1 cellular context compared by ENCODE assay signal in the genomic region with DNA sequence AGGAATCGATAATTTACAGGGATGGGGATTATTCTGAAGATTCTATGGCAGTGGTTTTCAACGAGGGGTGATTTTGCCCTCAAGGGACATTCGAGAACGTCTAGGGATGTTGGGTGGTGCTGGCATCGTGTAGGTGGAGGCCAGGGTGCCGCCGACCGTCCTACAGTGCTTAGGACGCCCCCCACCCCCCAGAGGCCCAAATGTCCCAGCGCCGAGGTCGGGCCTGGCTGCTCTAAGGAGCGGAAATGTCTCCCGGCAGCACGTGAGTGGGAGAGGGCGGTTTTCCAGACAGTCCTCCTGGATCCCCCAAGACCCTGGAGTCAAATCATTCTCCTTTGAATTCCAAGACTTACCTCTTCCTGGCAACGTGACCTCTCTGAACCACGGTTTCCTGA.
TF ChIP-seq lines count a peak whose summit lies in the region.

No MANE protein-coding gene starts in this region.

TF ChIP-seq in IMR-90, 13 proteins besides CTCF, POLR2A, EP300 and RAD21 (continued from another document):
- no peak for TF ChIP-seq SMC3 (IDR thresholded peaks at IDR 0.05; ENCODE audit: low read depth, low read length)
- TF ChIP-seq RFX5 (IDR thresholded peaks at IDR 0.05; ENCODE audit: low read depth, low read length): no peak
- no peak for TF ChIP-seq CEBPB (IDR thresholded peaks at IDR 0.05; ENCODE audit: low read depth, low read length)
- TF ChIP-seq MXI1 (IDR thresholded peaks at IDR 0.05; ENCODE audit: borderline replicate concordance, low read depth, low read length): no peak
- TF ChIP-seq FOS (IDR thresholded peaks at IDR 0.05; ENCODE audit: low read depth, low read length): no peak
TF ChIP-seq in IMR-90: peak in this region for 0.
